1 cellular context compared by ENCODE assay signal in the genomic region with DNA sequence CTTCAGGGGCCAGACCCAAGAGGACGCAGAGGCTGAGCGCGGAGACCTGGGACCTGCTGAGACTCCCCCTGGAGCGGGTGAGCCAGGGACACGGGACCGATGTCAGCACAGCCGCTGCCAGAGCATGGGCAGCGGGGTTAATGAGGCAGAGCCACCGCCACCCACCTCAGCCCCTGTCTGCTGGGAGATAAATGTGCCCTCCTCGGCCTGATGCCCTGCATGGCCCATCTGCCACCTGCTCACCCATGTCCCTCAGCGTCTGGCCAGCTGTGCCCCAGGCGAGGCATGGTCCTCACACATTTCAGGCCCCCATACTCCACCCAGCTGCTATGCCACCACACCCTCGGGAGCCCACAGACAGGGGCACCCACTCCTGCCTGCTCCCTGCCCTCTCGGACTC.
TF ChIP-seq lines count a peak whose summit lies in the region.

No MANE protein-coding gene starts in this region.

TF ChIP-seq in H1, 55 proteins besides CTCF, POLR2A, EP300 and RAD21:
- TF ChIP-seq HDAC6 (IDR thresholded peaks at IDR 0.05; ENCODE audit: low read depth, low read length): no peak
- TF ChIP-seq NRF1 (IDR thresholded peaks at IDR 0.05; ENCODE audit: low read depth, low read length): no peak
- TF ChIP-seq TBP (IDR thresholded peaks at IDR 0.05; ENCODE audit: low read depth, low read length): no peak
- no peak for TF ChIP-seq EGR1 (IDR thresholded peaks at IDR 0.05; ENCODE audit: borderline replicate concordance, low read depth, low read length)
- TF ChIP-seq SAP30 (IDR thresholded peaks at IDR 0.05; ENCODE audit: insufficient read depth, insufficient replicate concordance, low read length): no peak
- no peak for TF ChIP-seq RBBP5 (IDR thresholded peaks at IDR 0.05; ENCODE audit: borderline replicate concordance, low read depth, low read length)
- no peak for TF ChIP-seq JUN (IDR thresholded peaks at IDR 0.05; ENCODE audit: low read depth, low read length)
- TF ChIP-seq NANOG (IDR thresholded peaks at IDR 0.05; ENCODE audit: insufficient read depth, low read depth, low read length, poor library complexity, severe bottlenecking): no peak
- no peak for TF ChIP-seq YY1 (IDR thresholded peaks at IDR 0.05; ENCODE audit: low read depth, low read length)
